11 cellular contexts compared by ENCODE assay signal in the genomic region with DNA sequence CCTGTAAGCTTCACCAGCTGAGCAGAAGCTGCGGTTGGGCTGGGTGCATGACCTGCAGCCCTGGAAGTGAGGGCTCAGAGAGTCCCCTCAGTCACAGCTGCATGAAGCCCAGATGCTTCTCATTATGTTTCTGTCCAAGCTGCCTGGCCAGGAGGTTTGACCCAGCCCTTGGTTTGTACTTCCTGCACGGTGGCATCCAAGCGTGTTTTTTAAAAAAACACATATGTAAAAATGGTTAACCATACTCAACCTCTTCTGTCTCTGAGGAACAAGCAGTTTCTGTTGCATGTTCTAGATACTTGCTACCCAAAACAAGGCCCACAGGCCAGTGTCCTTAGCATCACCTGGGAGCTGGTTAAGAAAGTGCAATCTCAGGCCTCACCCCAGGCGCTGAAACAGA.
DNase-seq lines count a peak whose midpoint lies in the region; ATAC-seq, FAIRE-seq and TF ChIP-seq lines count a peak whose summit lies in the region.
"Had no signal": no experiment of that assay in that cellular context is flagged by ENCODE, and none has a peak within 500 bp of the region (broad histone marks: within the 10 kb centered on the region; RNA-seq: fewer than 3 reads in every experiment).

No MANE protein-coding gene starts in this region.

- peak; percentile 70 for FAIRE-seq in GM12892 (lab: Jason Lieb, UNC)

- no peak overlapping the region for H3K4me3 ChIP-seq in adipocyte (ENCODE audit: low read length)
- no peak overlapping the region for H3K4me3 ChIP-seq in right atrium auricular region
- H3K4me3 ChIP-seq in stomach: no peak overlapping the region
- H3K4me3 ChIP-seq: SJSA1 had no signal

- H3K27me3 ChIP-seq in adipocyte (replicated peaks; ENCODE audit: control insufficient read depth, insufficient read depth, low read length) (no peaks in the 10 kb centered on the region), right atrium auricular region (no peaks in the 10 kb centered on the region), stomach (no peaks in the 10 kb centered on the region)
- H3K27me3 ChIP-seq: SJSA1 had no signal

- WGBS in stomach, 5 donors: 67 to 86% (median 70%) methylated on average over 3 to 4 of the region's 4 CpGs

- ATAC-seq in GM21390 (IDR thresholded peaks at IDR 0.05; ENCODE audit: unreplicated experiment): peak; percentile 78
- peak; percentile 65 for ATAC-seq in HG03060 (IDR thresholded peaks at IDR 0.05; ENCODE audit: low read depth, unreplicated experiment)
- ATAC-seq: activated CD4-positive, alpha-beta T cell treated with anti-CD3 and anti-CD28 coated beads for 36 hours had no signal

- no peak overlapping the region for H3K9ac ChIP-seq in adipocyte (ENCODE audit: low read length)

- no peak for TF ChIP-seq CTCF in right atrium auricular region (IDR thresholded peaks at IDR 0.05)
- no peak for TF ChIP-seq CTCF in stomach (IDR thresholded peaks at IDR 0.05)

- H3K36me3 ChIP-seq in adipocyte (ENCODE audit: control insufficient read depth, insufficient read depth, low read length, severe bottlenecking): no peaks in the 10 kb centered on the region
- H3K36me3 ChIP-seq in right atrium auricular region: no peaks in the 10 kb centered on the region
- no peaks in the 10 kb centered on the region for H3K36me3 ChIP-seq in stomach
- H3K36me3 ChIP-seq: SJSA1 had no signal

- intact Hi-C loops in stomach (cut with DNase I; ENCODE audit: low total_unique reads): no loop called here

- H3K4me1 ChIP-seq in adipocyte (ENCODE audit: control insufficient read depth, insufficient read depth, low read length) (peaks cover 6% of the 10 kb centered on the region), right atrium auricular region (no peaks in the 10 kb centered on the region), stomach (peaks cover 0 to 1% (median under 1%) of the 10 kb centered on the region in 4 donors)

- no peak for TF ChIP-seq POLR2A in GM12892 (IDR thresholded peaks at IDR 0.05; ENCODE audit: low read depth, low read length)
- no peak for TF ChIP-seq POLR2A in stomach (IDR thresholded peaks at IDR 0.05)

- DNase-seq in GM12892 (ENCODE audit: insufficient read length) (no peak), adipocyte (ENCODE audit: low read depth) (peak; percentile 19), right atrium auricular region (ENCODE audit: low spot score) (no peak), AG08396 (ENCODE audit: low spot score) (no peak), stomach (no peak), NCI-H69 (lab: John Stamatoyannopoulos, UW) (no peak)
- DNase-seq: activated CD4-positive, alpha-beta T cell treated with anti-CD3 and anti-CD28 coated beads for 36 hours; NCI-H446 treated with DMSO at 0.1 percent for 48 hours had no signal

- no peak for TF ChIP-seq EP300 in stomach (IDR thresholded peaks at IDR 0.05)

- H3K9me3 ChIP-seq in adipocyte (ENCODE audit: control insufficient read depth, low read length) (no peaks in the 10 kb centered on the region), right atrium auricular region (no peaks in the 10 kb centered on the region), stomach (peaks cover 0 to 3% (median 0%) of the 10 kb centered on the region in 4 donors)
- H3K9me3 ChIP-seq: SJSA1 had no signal

- H3K27ac ChIP-seq in right atrium auricular region (no peak overlapping the region), stomach (no peak overlapping the region)
- H3K27ac ChIP-seq: SJSA1 had no signal
